ENCODE assay signal across 1 cellular context in the genomic region with DNA sequence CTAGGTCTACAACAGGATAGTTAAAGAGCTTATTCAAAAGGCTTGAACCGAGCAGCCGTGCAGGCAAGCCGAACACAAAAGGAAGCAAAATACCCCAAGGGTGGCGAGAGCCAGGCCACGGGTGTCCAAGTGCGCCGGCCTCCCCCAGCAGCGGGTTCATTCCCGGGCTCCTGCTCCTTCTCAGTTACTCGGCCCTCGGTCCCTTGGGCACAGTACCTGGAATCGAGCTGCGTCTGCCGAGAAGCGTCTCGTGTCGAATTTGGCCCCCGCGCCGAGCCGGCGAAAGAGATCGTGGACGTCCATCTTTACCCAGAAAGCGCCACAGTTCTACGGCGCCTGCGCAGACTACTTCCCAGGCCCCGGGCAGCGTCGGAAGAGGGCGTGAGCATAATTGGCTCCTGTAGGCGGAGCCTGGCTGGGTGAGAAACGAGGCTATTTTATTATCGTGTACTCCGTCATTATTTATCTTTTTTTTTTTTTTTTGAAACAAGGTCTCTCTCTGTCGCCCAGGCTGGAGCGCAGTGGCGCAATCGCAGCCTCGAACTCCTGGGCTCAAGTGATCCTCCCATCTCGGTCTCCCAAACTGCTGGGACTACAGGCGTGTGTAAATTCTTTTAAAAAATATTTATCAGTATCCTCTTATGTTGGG.
TF ChIP-seq lines count a peak whose summit lies in the region.

A gene with protein sequence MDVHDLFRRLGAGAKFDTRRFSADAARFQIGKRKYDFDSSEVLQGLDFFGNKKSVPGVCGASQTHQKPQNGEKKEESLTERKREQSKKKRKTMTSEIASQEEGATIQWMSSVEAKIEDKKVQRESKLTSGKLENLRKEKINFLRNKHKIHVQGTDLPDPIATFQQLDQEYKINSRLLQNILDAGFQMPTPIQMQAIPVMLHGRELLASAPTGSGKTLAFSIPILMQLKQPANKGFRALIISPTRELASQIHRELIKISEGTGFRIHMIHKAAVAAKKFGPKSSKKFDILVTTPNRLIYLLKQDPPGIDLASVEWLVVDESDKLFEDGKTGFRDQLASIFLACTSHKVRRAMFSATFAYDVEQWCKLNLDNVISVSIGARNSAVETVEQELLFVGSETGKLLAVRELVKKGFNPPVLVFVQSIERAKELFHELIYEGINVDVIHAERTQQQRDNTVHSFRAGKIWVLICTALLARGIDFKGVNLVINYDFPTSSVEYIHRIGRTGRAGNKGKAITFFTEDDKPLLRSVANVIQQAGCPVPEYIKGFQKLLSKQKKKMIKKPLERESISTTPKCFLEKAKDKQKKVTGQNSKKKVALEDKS (minus strand): TSS at position 329 of the 649 bp plus-strand sequence. CDS start 26 bp downstream, at position 303.

TF ChIP-seq in A549, 52 proteins besides CTCF, POLR2A, EP300 and RAD21 (continued from another document):
- TF ChIP-seq MYC (IDR thresholded peaks at IDR 0.05; ENCODE audit: borderline replicate concordance, low read length): peak; percentile 31; the same call in 1 of the 2 replicates
- no peak for TF ChIP-seq HEYL (CRISPR knock-in tag; IDR thresholded peaks at IDR 0.05)
- TF ChIP-seq RNF2 (IDR thresholded peaks at IDR 0.05; ENCODE audit: borderline replicate concordance, low read depth): no peak
- TF ChIP-seq KDM5A (IDR thresholded peaks at IDR 0.05): peak; percentile 94
- no peak for TF ChIP-seq ZSCAN20 (CRISPR knock-in tag; IDR thresholded peaks at IDR 0.05)
TF ChIP-seq in A549: peak in this region for 6.
